In the genomic region with DNA sequence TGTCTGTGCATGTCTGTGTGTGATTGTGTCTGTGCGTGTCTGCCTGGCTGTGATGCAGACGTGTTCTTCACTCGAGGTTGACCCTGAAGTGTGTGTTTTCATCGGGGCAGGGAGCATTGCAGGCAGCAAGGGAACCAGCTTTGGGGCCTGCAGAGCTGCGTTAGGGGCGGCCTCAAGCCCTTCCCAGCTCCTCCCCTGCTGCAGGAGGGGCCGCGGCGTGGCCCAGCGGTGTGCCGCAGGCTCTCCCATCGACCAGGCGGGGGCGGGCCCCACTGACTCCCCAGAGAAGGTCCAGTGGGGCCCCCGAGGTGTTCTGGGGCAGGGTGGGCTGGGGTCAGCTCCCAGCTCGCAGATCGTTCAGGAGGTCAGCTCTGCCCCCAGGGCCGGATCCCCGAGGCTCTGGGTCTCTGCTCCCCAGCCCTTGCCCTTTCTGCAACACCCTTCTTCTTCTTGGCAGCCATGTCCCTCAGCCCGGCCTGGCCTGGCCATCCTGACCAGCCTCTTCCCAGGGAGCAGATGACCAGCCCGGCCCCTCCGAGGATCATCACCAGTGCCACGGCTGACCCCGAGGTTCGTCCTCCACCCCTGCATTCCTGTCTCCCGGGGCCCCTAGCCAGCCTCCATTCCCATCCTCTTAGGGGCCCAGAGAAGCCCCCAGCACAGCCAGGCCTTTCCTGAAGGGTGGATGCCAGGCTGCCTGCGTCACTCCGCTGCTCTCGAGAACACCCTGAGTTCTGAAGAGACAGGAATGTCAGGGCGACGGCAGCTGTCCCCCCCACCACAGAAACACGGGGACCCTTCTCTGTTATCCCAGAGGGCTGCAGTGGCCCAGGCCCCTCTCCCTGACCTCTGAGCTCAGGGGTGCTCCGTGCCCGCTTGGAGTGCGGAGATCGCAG, we compare ENCODE assay signal across 2 cellular contexts.
TF ChIP-seq lines count a peak whose summit lies in the region.

No MANE protein-coding gene starts in this region.

TF ChIP-seq in A549, 52 proteins besides CTCF, POLR2A, EP300 and RAD21:
- no peak for TF ChIP-seq POLR2AphosphoS2 (conservative IDR thresholded peaks at IDR 0.05; ENCODE audit: low read length)

TF ChIP-seq in HepG2, 621 proteins besides CTCF, POLR2A, EP300 and RAD21 (continues in another document):
- TF ChIP-seq, protein P1, sequence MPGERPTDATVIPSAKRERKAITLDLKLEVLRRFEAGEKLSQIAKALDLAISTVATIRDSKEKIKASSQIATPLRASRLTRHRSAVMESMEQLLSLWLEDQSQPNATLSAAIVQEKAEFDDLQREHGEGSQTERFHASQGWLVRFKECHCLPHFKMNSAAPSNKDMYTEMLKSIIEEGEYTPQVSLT (CRISPR knock-in tag; IDR thresholded peaks at IDR 0.05; ENCODE audit: borderline replicate concordance, low read depth), result no peak
- no peak for TF ChIP-seq SIX1 (CRISPR knock-in tag; IDR thresholded peaks at IDR 0.05; ENCODE audit: borderline replicate concordance)
- TF ChIP-seq ZBTB8A (CRISPR knock-in tag; IDR thresholded peaks at IDR 0.05; ENCODE audit: borderline replicate concordance, low read depth), result no peak
- no peak for TF ChIP-seq LCORL (IDR thresholded peaks at IDR 0.05)
- no peak; the same call in 1 of the 2 replicates for TF ChIP-seq LCORL (CRISPR knock-in tag; IDR thresholded peaks at IDR 0.05)
- no peak for TF ChIP-seq MAZ (IDR thresholded peaks at IDR 0.05; ENCODE audit: borderline replicate concordance, low read depth, low read length)
- TF ChIP-seq MAZ (CRISPR knock-in tag; IDR thresholded peaks at IDR 0.05; ENCODE audit: low read depth), result no peak
- TF ChIP-seq ISL2 (CRISPR knock-in tag; IDR thresholded peaks at IDR 0.05), result no peak
- peak; percentile 34; the same call in 1 of the 2 replicates for TF ChIP-seq MXD4 (CRISPR knock-in tag; IDR thresholded peaks at IDR 0.05)
- TF ChIP-seq ZNF782 (CRISPR knock-in tag; IDR thresholded peaks at IDR 0.05; ENCODE audit: borderline replicate concordance), result no peak
- TF ChIP-seq ZNF235 (CRISPR knock-in tag; IDR thresholded peaks at IDR 0.05; ENCODE audit: borderline replicate concordance), result no peak
- TF ChIP-seq, protein P2, sequence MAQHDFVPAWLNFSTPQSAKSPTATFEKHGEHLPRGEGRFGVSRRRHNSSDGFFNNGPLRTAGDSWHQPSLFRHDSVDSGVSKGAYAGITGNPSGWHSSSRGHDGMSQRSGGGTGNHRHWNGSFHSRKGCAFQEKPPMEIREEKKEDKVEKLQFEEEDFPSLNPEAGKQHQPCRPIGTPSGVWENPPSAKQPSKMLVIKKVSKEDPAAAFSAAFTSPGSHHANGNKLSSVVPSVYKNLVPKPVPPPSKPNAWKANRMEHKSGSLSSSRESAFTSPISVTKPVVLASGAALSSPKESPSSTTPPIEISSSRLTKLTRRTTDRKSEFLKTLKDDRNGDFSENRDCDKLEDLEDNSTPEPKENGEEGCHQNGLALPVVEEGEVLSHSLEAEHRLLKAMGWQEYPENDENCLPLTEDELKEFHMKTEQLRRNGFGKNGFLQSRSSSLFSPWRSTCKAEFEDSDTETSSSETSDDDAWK (CRISPR knock-in tag; IDR thresholded peaks at IDR 0.05), result no peak
- TF ChIP-seq MAFF (IDR thresholded peaks at IDR 0.05; ENCODE audit: low read depth, low read length), result no peak
- TF ChIP-seq, protein P3, sequence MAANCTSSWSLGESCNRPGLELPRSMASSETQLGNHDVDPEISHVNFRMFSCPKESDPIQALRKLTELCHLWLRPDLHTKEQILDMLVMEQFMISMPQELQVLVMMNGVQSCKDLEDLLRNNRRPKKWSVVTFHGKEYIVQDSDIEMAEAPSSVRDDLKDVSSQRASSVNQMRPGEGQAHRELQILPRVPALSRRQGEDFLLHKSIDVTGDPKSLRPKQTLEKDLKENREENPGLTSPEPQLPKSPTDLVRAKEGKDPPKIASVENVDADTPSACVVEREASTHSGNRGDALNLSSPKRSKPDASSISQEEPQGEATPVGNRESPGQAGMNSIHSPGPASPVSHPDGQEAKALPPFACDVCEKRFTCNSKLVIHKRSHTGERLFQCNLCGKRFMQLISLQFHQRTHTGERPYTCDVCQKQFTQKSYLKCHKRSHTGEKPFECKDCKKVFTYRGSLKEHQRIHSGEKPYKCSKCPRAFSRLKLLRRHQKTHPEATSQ (CRISPR knock-in tag; IDR thresholded peaks at IDR 0.05; ENCODE audit: borderline replicate concordance), result no peak
- TF ChIP-seq, protein P4, sequence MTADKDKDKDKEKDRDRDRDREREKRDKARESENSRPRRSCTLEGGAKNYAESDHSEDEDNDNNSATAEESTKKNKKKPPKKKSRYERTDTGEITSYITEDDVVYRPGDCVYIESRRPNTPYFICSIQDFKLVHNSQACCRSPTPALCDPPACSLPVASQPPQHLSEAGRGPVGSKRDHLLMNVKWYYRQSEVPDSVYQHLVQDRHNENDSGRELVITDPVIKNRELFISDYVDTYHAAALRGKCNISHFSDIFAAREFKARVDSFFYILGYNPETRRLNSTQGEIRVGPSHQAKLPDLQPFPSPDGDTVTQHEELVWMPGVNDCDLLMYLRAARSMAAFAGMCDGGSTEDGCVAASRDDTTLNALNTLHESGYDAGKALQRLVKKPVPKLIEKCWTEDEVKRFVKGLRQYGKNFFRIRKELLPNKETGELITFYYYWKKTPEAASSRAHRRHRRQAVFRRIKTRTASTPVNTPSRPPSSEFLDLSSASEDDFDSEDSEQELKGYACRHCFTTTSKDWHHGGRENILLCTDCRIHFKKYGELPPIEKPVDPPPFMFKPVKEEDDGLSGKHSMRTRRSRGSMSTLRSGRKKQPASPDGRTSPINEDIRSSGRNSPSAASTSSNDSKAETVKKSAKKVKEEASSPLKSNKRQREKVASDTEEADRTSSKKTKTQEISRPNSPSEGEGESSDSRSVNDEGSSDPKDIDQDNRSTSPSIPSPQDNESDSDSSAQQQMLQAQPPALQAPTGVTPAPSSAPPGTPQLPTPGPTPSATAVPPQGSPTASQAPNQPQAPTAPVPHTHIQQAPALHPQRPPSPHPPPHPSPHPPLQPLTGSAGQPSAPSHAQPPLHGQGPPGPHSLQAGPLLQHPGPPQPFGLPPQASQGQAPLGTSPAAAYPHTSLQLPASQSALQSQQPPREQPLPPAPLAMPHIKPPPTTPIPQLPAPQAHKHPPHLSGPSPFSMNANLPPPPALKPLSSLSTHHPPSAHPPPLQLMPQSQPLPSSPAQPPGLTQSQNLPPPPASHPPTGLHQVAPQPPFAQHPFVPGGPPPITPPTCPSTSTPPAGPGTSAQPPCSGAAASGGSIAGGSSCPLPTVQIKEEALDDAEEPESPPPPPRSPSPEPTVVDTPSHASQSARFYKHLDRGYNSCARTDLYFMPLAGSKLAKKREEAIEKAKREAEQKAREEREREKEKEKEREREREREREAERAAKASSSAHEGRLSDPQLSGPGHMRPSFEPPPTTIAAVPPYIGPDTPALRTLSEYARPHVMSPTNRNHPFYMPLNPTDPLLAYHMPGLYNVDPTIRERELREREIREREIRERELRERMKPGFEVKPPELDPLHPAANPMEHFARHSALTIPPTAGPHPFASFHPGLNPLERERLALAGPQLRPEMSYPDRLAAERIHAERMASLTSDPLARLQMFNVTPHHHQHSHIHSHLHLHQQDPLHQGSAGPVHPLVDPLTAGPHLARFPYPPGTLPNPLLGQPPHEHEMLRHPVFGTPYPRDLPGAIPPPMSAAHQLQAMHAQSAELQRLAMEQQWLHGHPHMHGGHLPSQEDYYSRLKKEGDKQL (CRISPR knock-in tag; IDR thresholded peaks at IDR 0.05; ENCODE audit: low read depth), result no peak
- TF ChIP-seq ZNF124 (CRISPR knock-in tag; IDR thresholded peaks at IDR 0.05), result no peak
- TF ChIP-seq, protein P5, sequence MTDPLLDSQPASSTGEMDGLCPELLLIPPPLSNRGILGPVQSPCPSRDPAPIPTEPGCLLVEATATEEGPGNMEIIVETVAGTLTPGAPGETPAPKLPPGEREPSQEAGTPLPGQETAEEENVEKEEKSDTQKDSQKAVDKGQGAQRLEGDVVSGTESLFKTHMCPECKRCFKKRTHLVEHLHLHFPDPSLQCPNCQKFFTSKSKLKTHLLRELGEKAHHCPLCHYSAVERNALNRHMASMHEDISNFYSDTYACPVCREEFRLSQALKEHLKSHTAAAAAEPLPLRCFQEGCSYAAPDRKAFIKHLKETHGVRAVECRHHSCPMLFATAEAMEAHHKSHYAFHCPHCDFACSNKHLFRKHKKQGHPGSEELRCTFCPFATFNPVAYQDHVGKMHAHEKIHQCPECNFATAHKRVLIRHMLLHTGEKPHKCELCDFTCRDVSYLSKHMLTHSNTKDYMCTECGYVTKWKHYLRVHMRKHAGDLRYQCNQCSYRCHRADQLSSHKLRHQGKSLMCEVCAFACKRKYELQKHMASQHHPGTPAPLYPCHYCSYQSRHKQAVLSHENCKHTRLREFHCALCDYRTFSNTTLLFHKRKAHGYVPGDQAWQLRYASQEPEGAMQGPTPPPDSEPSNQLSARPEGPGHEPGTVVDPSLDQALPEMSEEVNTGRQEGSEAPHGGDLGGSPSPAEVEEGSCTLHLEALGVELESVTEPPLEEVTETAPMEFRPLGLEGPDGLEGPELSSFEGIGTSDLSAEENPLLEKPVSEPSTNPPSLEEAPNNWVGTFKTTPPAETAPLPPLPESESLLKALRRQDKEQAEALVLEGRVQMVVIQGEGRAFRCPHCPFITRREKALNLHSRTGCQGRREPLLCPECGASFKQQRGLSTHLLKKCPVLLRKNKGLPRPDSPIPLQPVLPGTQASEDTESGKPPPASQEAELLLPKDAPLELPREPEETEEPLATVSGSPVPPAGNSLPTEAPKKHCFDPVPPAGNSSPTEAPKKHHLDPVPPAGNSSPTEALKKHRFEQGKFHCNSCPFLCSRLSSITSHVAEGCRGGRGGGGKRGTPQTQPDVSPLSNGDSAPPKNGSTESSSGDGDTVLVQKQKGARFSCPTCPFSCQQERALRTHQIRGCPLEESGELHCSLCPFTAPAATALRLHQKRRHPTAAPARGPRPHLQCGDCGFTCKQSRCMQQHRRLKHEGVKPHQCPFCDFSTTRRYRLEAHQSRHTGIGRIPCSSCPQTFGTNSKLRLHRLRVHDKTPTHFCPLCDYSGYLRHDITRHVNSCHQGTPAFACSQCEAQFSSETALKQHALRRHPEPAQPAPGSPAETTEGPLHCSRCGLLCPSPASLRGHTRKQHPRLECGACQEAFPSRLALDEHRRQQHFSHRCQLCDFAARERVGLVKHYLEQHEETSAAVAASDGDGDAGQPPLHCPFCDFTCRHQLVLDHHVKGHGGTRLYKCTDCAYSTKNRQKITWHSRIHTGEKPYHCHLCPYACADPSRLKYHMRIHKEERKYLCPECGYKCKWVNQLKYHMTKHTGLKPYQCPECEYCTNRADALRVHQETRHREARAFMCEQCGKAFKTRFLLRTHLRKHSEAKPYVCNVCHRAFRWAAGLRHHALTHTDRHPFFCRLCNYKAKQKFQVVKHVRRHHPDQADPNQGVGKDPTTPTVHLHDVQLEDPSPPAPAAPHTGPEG (CRISPR knock-in tag; IDR thresholded peaks at IDR 0.05), result no peak
- TF ChIP-seq, protein P6, sequence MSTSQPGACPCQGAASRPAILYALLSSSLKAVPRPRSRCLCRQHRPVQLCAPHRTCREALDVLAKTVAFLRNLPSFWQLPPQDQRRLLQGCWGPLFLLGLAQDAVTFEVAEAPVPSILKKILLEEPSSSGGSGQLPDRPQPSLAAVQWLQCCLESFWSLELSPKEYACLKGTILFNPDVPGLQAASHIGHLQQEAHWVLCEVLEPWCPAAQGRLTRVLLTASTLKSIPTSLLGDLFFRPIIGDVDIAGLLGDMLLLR (CRISPR knock-in tag; IDR thresholded peaks at IDR 0.05), result no peak
- TF ChIP-seq, protein P7, sequence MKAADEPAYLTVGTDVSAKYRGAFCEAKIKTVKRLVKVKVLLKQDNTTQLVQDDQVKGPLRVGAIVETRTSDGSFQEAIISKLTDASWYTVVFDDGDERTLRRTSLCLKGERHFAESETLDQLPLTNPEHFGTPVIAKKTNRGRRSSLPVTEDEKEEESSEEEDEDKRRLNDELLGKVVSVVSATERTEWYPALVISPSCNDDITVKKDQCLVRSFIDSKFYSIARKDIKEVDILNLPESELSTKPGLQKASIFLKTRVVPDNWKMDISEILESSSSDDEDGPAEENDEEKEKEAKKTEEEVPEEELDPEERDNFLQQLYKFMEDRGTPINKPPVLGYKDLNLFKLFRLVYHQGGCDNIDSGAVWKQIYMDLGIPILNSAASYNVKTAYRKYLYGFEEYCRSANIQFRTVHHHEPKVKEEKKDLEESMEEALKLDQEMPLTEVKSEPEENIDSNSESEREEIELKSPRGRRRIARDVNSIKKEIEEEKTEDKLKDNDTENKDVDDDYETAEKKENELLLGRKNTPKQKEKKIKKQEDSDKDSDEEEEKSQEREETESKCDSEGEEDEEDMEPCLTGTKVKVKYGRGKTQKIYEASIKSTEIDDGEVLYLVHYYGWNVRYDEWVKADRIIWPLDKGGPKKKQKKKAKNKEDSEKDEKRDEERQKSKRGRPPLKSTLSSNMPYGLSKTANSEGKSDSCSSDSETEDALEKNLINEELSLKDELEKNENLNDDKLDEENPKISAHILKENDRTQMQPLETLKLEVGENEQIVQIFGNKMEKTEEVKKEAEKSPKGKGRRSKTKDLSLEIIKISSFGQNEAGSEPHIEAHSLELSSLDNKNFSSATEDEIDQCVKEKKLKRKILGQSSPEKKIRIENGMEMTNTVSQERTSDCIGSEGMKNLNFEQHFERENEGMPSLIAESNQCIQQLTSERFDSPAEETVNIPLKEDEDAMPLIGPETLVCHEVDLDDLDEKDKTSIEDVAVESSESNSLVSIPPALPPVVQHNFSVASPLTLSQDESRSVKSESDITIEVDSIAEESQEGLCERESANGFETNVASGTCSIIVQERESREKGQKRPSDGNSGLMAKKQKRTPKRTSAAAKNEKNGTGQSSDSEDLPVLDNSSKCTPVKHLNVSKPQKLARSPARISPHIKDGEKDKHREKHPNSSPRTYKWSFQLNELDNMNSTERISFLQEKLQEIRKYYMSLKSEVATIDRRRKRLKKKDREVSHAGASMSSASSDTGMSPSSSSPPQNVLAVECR (CRISPR knock-in tag; IDR thresholded peaks at IDR 0.05; ENCODE audit: borderline replicate concordance), result peak; percentile 50; the same call in 1 of the 2 replicates
- TF ChIP-seq, protein P8, sequence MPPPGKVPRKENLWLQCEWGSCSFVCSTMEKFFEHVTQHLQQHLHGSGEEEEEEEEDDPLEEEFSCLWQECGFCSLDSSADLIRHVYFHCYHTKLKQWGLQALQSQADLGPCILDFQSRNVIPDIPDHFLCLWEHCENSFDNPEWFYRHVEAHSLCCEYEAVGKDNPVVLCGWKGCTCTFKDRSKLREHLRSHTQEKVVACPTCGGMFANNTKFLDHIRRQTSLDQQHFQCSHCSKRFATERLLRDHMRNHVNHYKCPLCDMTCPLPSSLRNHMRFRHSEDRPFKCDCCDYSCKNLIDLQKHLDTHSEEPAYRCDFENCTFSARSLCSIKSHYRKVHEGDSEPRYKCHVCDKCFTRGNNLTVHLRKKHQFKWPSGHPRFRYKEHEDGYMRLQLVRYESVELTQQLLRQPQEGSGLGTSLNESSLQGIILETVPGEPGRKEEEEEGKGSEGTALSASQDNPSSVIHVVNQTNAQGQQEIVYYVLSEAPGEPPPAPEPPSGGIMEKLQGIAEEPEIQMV (CRISPR knock-in tag; IDR thresholded peaks at IDR 0.05; ENCODE audit: low read depth), result no peak; the same call in 1 of the 2 replicates
- no peak for TF ChIP-seq ZNF652 (CRISPR knock-in tag; IDR thresholded peaks at IDR 0.05; ENCODE audit: borderline replicate concordance, low read depth)
- TF ChIP-seq ZSCAN20 (CRISPR knock-in tag; IDR thresholded peaks at IDR 0.05; ENCODE audit: borderline replicate concordance), result no peak
- TF ChIP-seq ZNF569 (CRISPR knock-in tag; IDR thresholded peaks at IDR 0.05; ENCODE audit: borderline replicate concordance), result no peak
- TF ChIP-seq, protein P9, sequence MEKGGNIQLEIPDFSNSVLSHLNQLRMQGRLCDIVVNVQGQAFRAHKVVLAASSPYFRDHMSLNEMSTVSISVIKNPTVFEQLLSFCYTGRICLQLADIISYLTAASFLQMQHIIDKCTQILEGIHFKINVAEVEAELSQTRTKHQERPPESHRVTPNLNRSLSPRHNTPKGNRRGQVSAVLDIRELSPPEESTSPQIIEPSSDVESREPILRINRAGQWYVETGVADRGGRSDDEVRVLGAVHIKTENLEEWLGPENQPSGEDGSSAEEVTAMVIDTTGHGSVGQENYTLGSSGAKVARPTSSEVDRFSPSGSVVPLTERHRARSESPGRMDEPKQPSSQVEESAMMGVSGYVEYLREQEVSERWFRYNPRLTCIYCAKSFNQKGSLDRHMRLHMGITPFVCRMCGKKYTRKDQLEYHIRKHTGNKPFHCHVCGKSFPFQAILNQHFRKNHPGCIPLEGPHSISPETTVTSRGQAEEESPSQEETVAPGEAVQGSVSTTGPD (CRISPR knock-in tag; IDR thresholded peaks at IDR 0.05), result no peak
- TF ChIP-seq EHMT2 (IDR thresholded peaks at IDR 0.05; ENCODE audit: borderline replicate concordance, low read depth, low read length), result no peak
